Comparison of ENCODE assay signal across 3 cellular contexts in genomic region chr6:25041676-25042598, GRCh38.
TF ChIP-seq lines count a peak whose summit lies in the region.

No MANE protein-coding gene starts in this region.

TF ChIP-seq in liver, 16 proteins besides CTCF, POLR2A, EP300 and RAD21:
- TF ChIP-seq FOXA1 (IDR thresholded peaks at IDR 0.05) (no peak), EGR1 (IDR thresholded peaks at IDR 0.05; ENCODE audit: low read depth in 2 of 2) (no peak), NR2F2 (IDR thresholded peaks at IDR 0.05) (no peak), MAX (IDR thresholded peaks at IDR 0.05) (no peak), TAF1 (conservative IDR thresholded peaks at IDR 0.05) (no peak), HNF4A (conservative IDR thresholded peaks at IDR 0.05) (no peak), RXRA (IDR thresholded peaks at IDR 0.05) (no peak), GABPA (IDR thresholded peaks at IDR 0.05 in 1 of 2, conservative IDR thresholded peaks at IDR 0.05 in 1 of 2) (no peak), HNF4G (IDR thresholded peaks at IDR 0.05) (no peak), YY1 (IDR thresholded peaks at IDR 0.05) (no peak), JUND (IDR thresholded peaks at IDR 0.05) (no peak), ATF3 (IDR thresholded peaks at IDR 0.05) (no peak), SP1 (IDR thresholded peaks at IDR 0.05) (no peak), FOXA2 (IDR thresholded peaks at IDR 0.05) (no peak), REST (IDR thresholded peaks at IDR 0.05) (no peak), ZBTB33 (IDR thresholded peaks at IDR 0.05) (no peak)

TF ChIP-seq in HepG2, 621 proteins besides CTCF, POLR2A, EP300 and RAD21:
- TF ChIP-seq DPF2 (CRISPR knock-in tag; IDR thresholded peaks at IDR 0.05; ENCODE audit: borderline replicate concordance, low read depth) = no peak
- TF ChIP-seq HES4 (CRISPR knock-in tag; IDR thresholded peaks at IDR 0.05; ENCODE audit: borderline replicate concordance) = no peak
- TF ChIP-seq ZNF720 (CRISPR knock-in tag; IDR thresholded peaks at IDR 0.05) = no peak
- TF ChIP-seq ZNF589 (CRISPR knock-in tag; conservative IDR thresholded peaks at IDR 0.05) = no peak
- no peak for TF ChIP-seq NR1H2 (CRISPR knock-in tag; IDR thresholded peaks at IDR 0.05; ENCODE audit: borderline replicate concordance, low read depth)
- no peak for TF ChIP-seq CEBPG (CRISPR knock-in tag; IDR thresholded peaks at IDR 0.05)
- TF ChIP-seq ZNF713 (CRISPR knock-in tag; IDR thresholded peaks at IDR 0.05) = no peak
- TF ChIP-seq ZNF512 (CRISPR knock-in tag; IDR thresholded peaks at IDR 0.05) = no peak
- TF ChIP-seq KLF15 (CRISPR knock-in tag; IDR thresholded peaks at IDR 0.05; ENCODE audit: borderline replicate concordance) = no peak
- no peak for TF ChIP-seq KDM2A (CRISPR knock-in tag; IDR thresholded peaks at IDR 0.05; ENCODE audit: borderline replicate concordance, low read depth)
- TF ChIP-seq SCMH1 (CRISPR knock-in tag; IDR thresholded peaks at IDR 0.05; ENCODE audit: borderline replicate concordance) = no peak
- no peak for TF ChIP-seq SMAD3 (CRISPR knock-in tag; IDR thresholded peaks at IDR 0.05)
- no peak for TF ChIP-seq ZFP91 (CRISPR knock-in tag; IDR thresholded peaks at IDR 0.05; ENCODE audit: borderline replicate concordance)
- no peak for TF ChIP-seq MED8 (CRISPR knock-in tag; IDR thresholded peaks at IDR 0.05; ENCODE audit: insufficient replicate concordance)

TF ChIP-seq in GM12878, 131 proteins besides CTCF, POLR2A, EP300 and RAD21 (continues in another document):
- TF ChIP-seq MAX (IDR thresholded peaks at IDR 0.05; ENCODE audit: low read depth, low read length) = 0 out of 2 replicates have a peak, but pooled peaks have one; percentile 45
- TF ChIP-seq KAT2A (conservative IDR thresholded peaks at IDR 0.05; ENCODE audit: control insufficient read depth, low read depth, low read length) = no peak
- TF ChIP-seq PRDM15 (CRISPR knock-in tag; IDR thresholded peaks at IDR 0.05) = no peak
- TF ChIP-seq ZNF24 (IDR thresholded peaks at IDR 0.05) = no peak
- TF ChIP-seq NR2F1 (conservative IDR thresholded peaks at IDR 0.05) = no peak
- no peak for TF ChIP-seq HCFC1 (IDR thresholded peaks at IDR 0.05; ENCODE audit: low read length)
- TF ChIP-seq E2F4 (IDR thresholded peaks at IDR 0.05; ENCODE audit: low read depth, low read length) = no peak
- peak; percentile 14 for TF ChIP-seq ZNF687 (IDR thresholded peaks at IDR 0.05)
- TF ChIP-seq CHD1 (IDR thresholded peaks at IDR 0.05; ENCODE audit: low read depth, low read length) = no peak
- TF ChIP-seq SMAD5 (IDR thresholded peaks at IDR 0.05; ENCODE audit: low read depth) = no peak; the same call in 1 of the 2 replicates
- TF ChIP-seq CHD2 (IDR thresholded peaks at IDR 0.05; ENCODE audit: borderline replicate concordance, low read depth, low read length) = no peak
- TF ChIP-seq FOXM1 (IDR thresholded peaks at IDR 0.05; ENCODE audit: low read depth, low read length) = no peak; the same call in 1 of the 2 replicates
- no peak for TF ChIP-seq REST (IDR thresholded peaks at IDR 0.05; ENCODE audit: low read depth, low read length)
- TF ChIP-seq BCL3 (IDR thresholded peaks at IDR 0.05; ENCODE audit: borderline replicate concordance, insufficient read depth, low read depth, low read length, poor library complexity, severe bottlenecking) = no peak
- TF ChIP-seq SUPT20H (IDR thresholded peaks at IDR 0.05; ENCODE audit: borderline replicate concordance, control insufficient read depth, low read depth, low read length) = no peak
- TF ChIP-seq PBX3 (IDR thresholded peaks at IDR 0.05; ENCODE audit: insufficient replicate concordance, low read depth, low read length) = no peak
- TF ChIP-seq ETV6 (conservative IDR thresholded peaks at IDR 0.05 in 1 of 2, IDR thresholded peaks at IDR 0.05 in 1 of 2; ENCODE audit: borderline replicate concordance in 1 of 2, low read depth in 1 of 2) = no peak
- TF ChIP-seq BMI1 (IDR thresholded peaks at IDR 0.05; ENCODE audit: borderline replicate concordance) = no peak
- no peak for TF ChIP-seq ZBTB11 (CRISPR knock-in tag; IDR thresholded peaks at IDR 0.05)
- TF ChIP-seq JUND (IDR thresholded peaks at IDR 0.05; ENCODE audit: low read depth, low read length) = no peak
- TF ChIP-seq MEF2A (IDR thresholded peaks at IDR 0.05; ENCODE audit: insufficient read depth, low read depth, low read length) = no peak
- TF ChIP-seq RELB (IDR thresholded peaks at IDR 0.05; ENCODE audit: low read depth) = no peak
